Comparison of ENCODE assay signal across 13 cellular contexts in genomic region chr17:12348476-12348875, GRCh38.
"Had no signal": no experiment of that assay in that cellular context is flagged by ENCODE, and none has a peak within 500 bp of the region (broad histone marks: within the 10 kb centered on the region; RNA-seq: fewer than 3 reads in every experiment).

No MANE protein-coding gene starts in this region.

- H3K36me3 Mint-ChIP-seq: stimulated activated memory B cell treated with anti-CD40 and anti-IgM and Interleukin-4, amounts not matched to agents 10 μg/mL and 1 μg/mL and 100 μg/mL, for 72 hours had no signal

- H3K4me3 Mint-ChIP-seq: nephron; stimulated activated memory B cell treated with anti-CD40 and anti-IgM and Interleukin-4, amounts not matched to agents 10 μg/mL and 1 μg/mL and 100 μg/mL, for 72 hours; T-helper 17 cell had no signal

- H3K27me3 Mint-ChIP-seq: stimulated activated memory B cell treated with anti-CD40 and anti-IgM and Interleukin-4, amounts not matched to agents 10 μg/mL and 1 μg/mL and 100 μg/mL, for 72 hours; T-helper 17 cell had no signal

- H3K4me3 ChIP-seq: cardiac muscle cell, thyroid gland, uterus had no signal

- H3K9me3 ChIP-seq: thyroid gland had no signal

- H3K27ac Mint-ChIP-seq: nephron; stimulated activated memory B cell treated with anti-CD40 and anti-IgM and Interleukin-4, amounts not matched to agents 10 μg/mL and 1 μg/mL and 100 μg/mL, for 72 hours; T-helper 17 cell had no signal

- H3K4me1 Mint-ChIP-seq: stimulated activated memory B cell treated with anti-CD40 and anti-IgM and Interleukin-4, amounts not matched to agents 10 μg/mL and 1 μg/mL and 100 μg/mL, for 72 hours; T-helper 17 cell had no signal

- H3K27ac ChIP-seq: cardiac muscle cell, foreskin keratinocyte, thyroid gland, uterus had no signal

- H3K4me1 ChIP-seq: foreskin keratinocyte, thyroid gland, uterus had no signal

- H3K27me3 ChIP-seq: cardiac muscle cell, foreskin keratinocyte, thyroid gland, uterus had no signal

- H3K36me3 ChIP-seq: cardiac muscle cell, thyroid gland, uterus had no signal

- DNase-seq: activated CD4-positive, alpha-beta T cell treated with anti-CD3 and anti-CD28 coated beads, Interleukin-2, amount 50 U/mL, for 4 hours; activated naive CD4-positive, alpha-beta T cell treated with Interleukin-2 at 50 U/mL for 16 hours; activated T-cell treated with anti-CD3 and anti-CD28 coated beads for 4 hours; foreskin keratinocyte; nucleus accumbens; stimulated activated CD4-positive, alpha-beta T cell treated with anti-CD3 and anti-CD28 coated beads, Interleukin-2, amount 100 ng/mL, for 48 hours; T-helper 17 cell; thyroid gland; uterus had no signal

- H3K9me3 Mint-ChIP-seq: nephron had no signal

- FAIRE-seq: colon had no signal
